17 cellular contexts compared by ENCODE assay signal in the genomic region with DNA sequence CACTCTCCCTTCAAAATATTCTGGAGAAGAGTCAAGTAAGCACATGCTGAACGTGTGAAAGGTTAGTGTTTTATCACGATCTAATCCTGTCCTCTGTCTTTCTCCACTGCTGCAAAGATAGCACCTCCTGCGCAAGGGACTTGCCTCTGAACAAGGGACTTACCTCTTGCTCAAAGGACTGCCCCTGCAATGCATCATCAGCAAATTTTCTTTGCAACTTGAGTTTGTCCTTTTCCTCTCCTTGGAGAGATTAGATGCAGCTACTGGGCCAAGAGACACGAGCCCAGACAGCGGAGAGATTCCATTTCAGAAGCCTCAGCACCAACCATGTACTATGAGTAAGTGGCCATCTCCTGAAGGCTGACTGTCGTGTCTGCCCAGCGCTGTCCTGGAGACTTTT.
DNase-seq lines count a peak whose midpoint lies in the region; ATAC-seq and TF ChIP-seq lines count a peak whose summit lies in the region.
"Had no signal": no experiment of that assay in that cellular context is flagged by ENCODE, and none has a peak within 500 bp of the region (broad histone marks: within the 10 kb centered on the region; RNA-seq: fewer than 3 reads in every experiment).

No MANE protein-coding gene starts in this region.

- H2BK15ac ChIP-seq in IMR-90 (ENCODE audit: low read depth, low read length): no peak overlapping the region

- no peak overlapping the region for H4K5ac ChIP-seq in IMR-90 (ENCODE audit: low read depth, low read length)

- H3K9me3 ChIP-seq in IMR-90 (ENCODE audit: control insufficient read depth, insufficient read depth, low read length): no peaks in the 10 kb centered on the region
- no peaks in the 10 kb centered on the region for H3K9me3 ChIP-seq in sigmoid colon

- H3K56ac ChIP-seq in IMR-90 (ENCODE audit: extremely low read depth, insufficient read depth, low read length): no peak overlapping the region

- H3K27ac ChIP-seq in IMR-90 (ENCODE audit: insufficient read depth, low read length) (no peak overlapping the region), sigmoid colon (no peak overlapping the region)
- H3K27ac ChIP-seq: HL-60 had no signal

- no peak overlapping the region for H3K9ac ChIP-seq in IMR-90 (ENCODE audit: low read depth, low read length)

- intact Hi-C loops in natural killer cell (cut with micrococcal nuclease): no loop called here
- intact Hi-C loops in IMR-90 (cut with micrococcal nuclease): no loop called here
- intact Hi-C loops in sigmoid colon (cut with DNase I): no loop called here

- no peak overlapping the region for H3K4me2 ChIP-seq in IMR-90 (ENCODE audit: low read depth, low read length)
- H3K4me2 ChIP-seq: GM23338 had no signal

- H3K4me3 Mint-ChIP-seq in natural killer cell treated with Interleukin-12 subunit alpha and Interleukin-12 subunit beta and Interleukin-15 and Interleukin-18, amount 100 ng/mL, for 72 hours: no peak overlapping the region
- no peak overlapping the region for H3K4me3 Mint-ChIP-seq in natural killer cell
- no peak overlapping the region for H3K4me3 Mint-ChIP-seq in stimulated activated memory B cell treated with anti-CD40 and anti-IgM and Interleukin-4, amounts not matched to agents 10 μg/mL and 1 μg/mL and 100 μg/mL, for 72 hours
- H3K4me3 Mint-ChIP-seq: CD4-positive, CD25-positive, alpha-beta regulatory T cell; CD8-positive, alpha-beta memory T cell; GM23338 had no signal

- H3K4me3 ChIP-seq in IMR-90 (ENCODE audit: insufficient read depth, low read depth, low read length) (no peak overlapping the region), sigmoid colon (no peak overlapping the region)
- H3K4me3 ChIP-seq: GM23338 had no signal

- no peak overlapping the region for H2AK9ac ChIP-seq in IMR-90 (replicated peaks; ENCODE audit: low read depth, low read length, poor library complexity)

- no peak overlapping the region for H3K27ac Mint-ChIP-seq in natural killer cell treated with Interleukin-12 subunit alpha and Interleukin-12 subunit beta and Interleukin-15 and Interleukin-18, amount 100 ng/mL, for 72 hours
- no peak overlapping the region for H3K27ac Mint-ChIP-seq in natural killer cell
- H3K27ac Mint-ChIP-seq in stimulated activated memory B cell treated with anti-CD40 and anti-IgM and Interleukin-4, amounts not matched to agents 10 μg/mL and 1 μg/mL and 100 μg/mL, for 72 hours: no peak overlapping the region
- H3K27ac Mint-ChIP-seq: CD4-positive, CD25-positive, alpha-beta regulatory T cell; CD8-positive, alpha-beta memory T cell; GM23338; IgD-negative memory B cell had no signal

- no TSS peak for BruUV-seq in IMR-90 (replicated peaks; lab: Mats Ljungman, UMichigan)

- no peak overlapping the region for H2BK5ac ChIP-seq in IMR-90 (ENCODE audit: low read depth, low read length, poor library complexity, severe bottlenecking)

- CTCF ChIA-PET in IMR-90 (lab: Yijun Ruan, JAX): no interaction called here

- no peak overlapping the region for H3K18ac ChIP-seq in IMR-90 (ENCODE audit: low read depth, low read length)

- peak; percentile 28 for DNase-seq in natural killer cell treated with Interleukin-12 subunit alpha and Interleukin-12 subunit beta and Interleukin-15 and Interleukin-18, amount 100 ng/mL, for 72 hours (ENCODE audit: low spot score)
- DNase-seq in natural killer cell (no peak), IMR-90 (no peak), islet precursor cell (peak; percentile 26), sigmoid colon (no peak), D341Med (ENCODE audit: low spot score) (no peak)
- DNase-seq: AML-193; C1 segment of cervical spinal cord; CD4-positive, CD25-positive, alpha-beta regulatory T cell; CD8-positive, alpha-beta memory T cell; COR-L47; HCEC 1CT; KG1 had no signal

- TF ChIP-seq POLR2A in IMR-90 (IDR thresholded peaks at IDR 0.05; ENCODE audit: low read depth, low read length): no peak
- TF ChIP-seq POLR2A in sigmoid colon (IDR thresholded peaks at IDR 0.05): no peak

- H3K4me1 Mint-ChIP-seq in natural killer cell treated with Interleukin-12 subunit alpha and Interleukin-12 subunit beta and Interleukin-15 and Interleukin-18, amount 100 ng/mL, for 72 hours (ENCODE audit: low read depth in 2 of 2): peaks cover 3 to 6% of the 10 kb centered on the region in 2 donors
- H3K4me1 Mint-ChIP-seq in natural killer cell: peaks cover 8 to 10% of the 10 kb centered on the region in 2 donors
- no peaks in the 10 kb centered on the region for H3K4me1 Mint-ChIP-seq in stimulated activated memory B cell treated with anti-CD40 and anti-IgM and Interleukin-4, amounts not matched to agents 10 μg/mL and 1 μg/mL and 100 μg/mL, for 72 hours
- H3K4me1 Mint-ChIP-seq: CD4-positive, CD25-positive, alpha-beta regulatory T cell; CD8-positive, alpha-beta memory T cell; GM23338; IgD-negative memory B cell had no signal

- no peaks in the 10 kb centered on the region for H3K79me1 ChIP-seq in IMR-90 (ENCODE audit: low read depth in 1 of 2, low read length in 2 of 2)

- H3K23ac ChIP-seq in IMR-90 (ENCODE audit: low read depth, low read length): no peak overlapping the region

- H4K91ac ChIP-seq in IMR-90 (ENCODE audit: insufficient read depth, low read depth, low read length): no peak overlapping the region

- peaks cover 14 to 35% of the 10 kb centered on the region in 2 donors for H3K27me3 Mint-ChIP-seq in natural killer cell treated with Interleukin-12 subunit alpha and Interleukin-12 subunit beta and Interleukin-15 and Interleukin-18, amount 100 ng/mL, for 72 hours
- peaks cover 0 to 4% of the 10 kb centered on the region in 2 donors for H3K27me3 Mint-ChIP-seq in natural killer cell (ENCODE audit: low read depth in 2 of 2)
- H3K27me3 Mint-ChIP-seq in stimulated activated memory B cell treated with anti-CD40 and anti-IgM and Interleukin-4, amounts not matched to agents 10 μg/mL and 1 μg/mL and 100 μg/mL, for 72 hours: peaks cover 42% of the 10 kb centered on the region

- H3K36me3 Mint-ChIP-seq in natural killer cell treated with Interleukin-12 subunit alpha and Interleukin-12 subunit beta and Interleukin-15 and Interleukin-18, amount 100 ng/mL, for 72 hours: no peaks in the 10 kb centered on the region
- no peaks in the 10 kb centered on the region for H3K36me3 Mint-ChIP-seq in natural killer cell
- no peaks in the 10 kb centered on the region for H3K36me3 Mint-ChIP-seq in stimulated activated memory B cell treated with anti-CD40 and anti-IgM and Interleukin-4, amounts not matched to agents 10 μg/mL and 1 μg/mL and 100 μg/mL, for 72 hours
- H3K36me3 Mint-ChIP-seq: CD4-positive, CD25-positive, alpha-beta regulatory T cell; CD8-positive, alpha-beta memory T cell had no signal

- POLR2A ChIA-PET in IMR-90 (lab: Charles Lee; ENCODE audit: unreplicated experiment): no interaction called here

- no peak overlapping the region for H2AFZ ChIP-seq in IMR-90 (replicated peaks; ENCODE audit: low read length, poor library complexity)
- H2AFZ ChIP-seq: GM23338 had no signal

- H3K36me3 ChIP-seq in IMR-90 (ENCODE audit: control insufficient read depth, insufficient read depth, low read length) (no peaks in the 10 kb centered on the region), sigmoid colon (no peaks in the 10 kb centered on the region)

- in situ Hi-C loops in IMR-90 (cut with MboI; ENCODE audit: low sequenced_read_pairs): loop anchor here (5.0 kb wide), 1 partner anchor 608 kb away; no protein-coding TSS in a partner anchor

- H3K27me3 ChIP-seq in IMR-90 (ENCODE audit: control insufficient read depth, insufficient read depth, low read length): peaks cover 5% of the 10 kb centered on the region; the same call in 1 of the 2 replicates
- peaks cover 0 to 44% (median 9%) of the 10 kb centered on the region in 3 donors for H3K27me3 ChIP-seq in sigmoid colon

- TF ChIP-seq EP300 in sigmoid colon (IDR thresholded peaks at IDR 0.05): no peak

- TF ChIP-seq RAD21 in IMR-90 (IDR thresholded peaks at IDR 0.05; ENCODE audit: low read length): no peak

- H4K20me1 ChIP-seq in IMR-90 (ENCODE audit: insufficient read depth, low read length): no peaks in the 10 kb centered on the region

- WGBS in IMR-90 (ENCODE audit: extremely low coverage in 2 of 2, insufficient read length in 1 of 2), 2 experiments: 83% methylated on average over 1 of the region's 7 CpGs; no CpG with 5 or more reads in 1 of the 2 experiments
- WGBS in sigmoid colon, 2 donors: 61 to 78% methylated on average over 7 of the region's 7 CpGs

- no peak overlapping the region for H3K4ac ChIP-seq in IMR-90 (ENCODE audit: low read depth, low read length)

- no peak for ATAC-seq in natural killer cell treated with Interleukin-12 subunit alpha and Interleukin-12 subunit beta and Interleukin-15 and Interleukin-18, amount 100 ng/mL, for 72 hours
- ATAC-seq in natural killer cell (no peak), IMR-90 (ENCODE audit: low read depth) (no peak)
- no peak for ATAC-seq in stimulated activated memory B cell treated with anti-CD40 and anti-IgM and Interleukin-4, amounts not matched to agents 10 μg/mL and 1 μg/mL and 100 μg/mL, for 72 hours
- ATAC-seq: GM23338 had no signal

- dilution Hi-C loops in IMR-90 (cut with HindIII; ENCODE audit: low sequenced_read_pairs, unreplicated experiment): no loop called here

- TF ChIP-seq CTCF in natural killer cell (IDR thresholded peaks at IDR 0.05) (no peak), IMR-90 (conservative IDR thresholded peaks at IDR 0.05; ENCODE audit: low read depth, low read length) (no peak), sigmoid colon (IDR thresholded peaks at IDR 0.05) (no peak)

- H4K8ac ChIP-seq in IMR-90 (ENCODE audit: low read depth in 2 of 2, low read length in 2 of 2): no peak overlapping the region

- H2AK5ac ChIP-seq in IMR-90 (ENCODE audit: low read depth, low read length): no peak overlapping the region

- H3K9me1 ChIP-seq in IMR-90 (ENCODE audit: insufficient read depth, low read length): no peaks in the 10 kb centered on the region

- no peaks in the 10 kb centered on the region for H3K4me1 ChIP-seq in IMR-90 (ENCODE audit: control insufficient read depth, insufficient read depth, low read length)
- no peaks in the 10 kb centered on the region for H3K4me1 ChIP-seq in sigmoid colon

- H3K9me3 Mint-ChIP-seq in natural killer cell treated with Interleukin-12 subunit alpha and Interleukin-12 subunit beta and Interleukin-15 and Interleukin-18, amount 100 ng/mL, for 72 hours: no peaks in the 10 kb centered on the region
- no peaks in the 10 kb centered on the region for H3K9me3 Mint-ChIP-seq in natural killer cell
- H3K9me3 Mint-ChIP-seq in stimulated activated memory B cell treated with anti-CD40 and anti-IgM and Interleukin-4, amounts not matched to agents 10 μg/mL and 1 μg/mL and 100 μg/mL, for 72 hours: peaks cover 4% of the 10 kb centered on the region
- H3K9me3 Mint-ChIP-seq: CD8-positive, alpha-beta memory T cell; GM23338 had no signal

- H2BK20ac ChIP-seq in IMR-90 (ENCODE audit: low read depth, low read length): no peak overlapping the region

- no peak overlapping the region for H3K14ac ChIP-seq in IMR-90 (replicated peaks; ENCODE audit: low read depth, low read length)

- no peak overlapping the region for H2BK120ac ChIP-seq in IMR-90 (ENCODE audit: low read depth, low read length)

TF ChIP-seq in IMR-90, 13 proteins besides CTCF, POLR2A, EP300 and RAD21:
- peak; percentile 34; the same call in 1 of the 2 replicates for TF ChIP-seq MAFK (IDR thresholded peaks at IDR 0.05; ENCODE audit: low read depth, low read length)
- TF ChIP-seq CHD1 (IDR thresholded peaks at IDR 0.05; ENCODE audit: low read depth, low read length): no peak

Comparison
In these comparisons a context has a peak if more than half of its experiments do, and no peak if none do; other contexts are left out.
1. DNase-seq: peak in natural killer cell treated with Interleukin-12 subunit alpha and Interleukin-12 subunit beta and Interleukin-15 and Interleukin-18, amount 100 ng/mL, for 72 hours (single experiment) and islet precursor cell (single experiment); none in natural killer cell (single experiment), IMR-90 (single experiment), sigmoid colon (single experiment) and D341Med (single experiment).